19 cellular contexts compared by ENCODE assay signal in the genomic region with DNA sequence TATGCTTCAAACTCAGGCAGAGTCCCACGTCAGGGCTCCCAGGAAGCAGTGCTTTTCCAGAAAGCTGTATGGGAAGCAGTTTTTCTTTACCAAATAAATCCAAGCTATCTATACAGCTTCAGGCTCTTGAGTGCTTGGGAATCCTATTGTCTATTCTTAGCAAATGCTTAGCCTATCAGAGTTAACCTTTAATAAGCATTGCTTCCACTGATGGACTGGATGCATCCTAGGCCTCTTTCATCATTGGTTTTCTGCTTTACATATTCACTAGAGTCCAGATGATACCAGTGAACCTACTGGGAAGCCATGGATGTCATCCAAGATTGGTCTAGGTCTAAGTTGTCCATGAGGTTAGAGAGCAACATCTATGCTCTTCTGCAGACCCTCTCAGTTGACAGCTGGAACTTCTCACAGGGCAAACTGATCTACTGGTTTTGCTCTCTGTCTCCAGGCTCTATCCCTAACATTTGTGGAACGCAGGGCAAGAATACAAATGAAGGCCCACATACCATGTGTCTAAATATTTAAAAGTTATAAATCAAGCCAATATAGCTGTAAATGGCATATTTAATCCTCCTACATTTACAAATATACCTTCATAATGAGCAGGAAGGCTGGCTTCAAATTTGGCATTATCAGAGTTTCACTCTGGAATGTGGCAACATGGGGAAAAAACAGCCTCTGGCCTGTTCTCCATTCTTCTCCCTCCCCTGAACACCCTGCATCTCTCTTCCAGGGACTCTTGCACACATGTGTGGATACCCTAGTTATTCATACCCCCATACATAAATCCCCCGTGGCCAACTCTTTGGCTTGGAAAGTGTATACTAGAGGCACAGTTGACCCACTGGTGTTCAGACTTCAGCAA.
"Had no signal": no experiment of that assay in that cellular context is flagged by ENCODE, and none has a peak within 500 bp of the region (broad histone marks: within the 10 kb centered on the region; RNA-seq: fewer than 3 reads in every experiment).

No MANE protein-coding gene starts in this region.

- H3K36me3 Mint-ChIP-seq: activated naive CD4-positive, alpha-beta T cell treated with anti-CD3 and anti-CD28 coated beads, Interleukin-2, amount 50 U/mL, for 24 hours; memory B cell; natural killer cell treated with Interleukin-12 subunit alpha and Interleukin-12 subunit beta and Interleukin-15 and Interleukin-18, amount 100 ng/mL, for 72 hours; T-cell had no signal

- H3K4me1 ChIP-seq: body of pancreas had no signal

- H3K27me3 Mint-ChIP-seq: activated naive CD4-positive, alpha-beta T cell treated with anti-CD3 and anti-CD28 coated beads, Interleukin-2, amount 50 U/mL, for 24 hours; memory B cell; natural killer cell treated with Interleukin-12 subunit alpha and Interleukin-12 subunit beta and Interleukin-15 and Interleukin-18, amount 100 ng/mL, for 72 hours; progenitor cell of endocrine pancreas; stimulated activated naive CD8-positive, alpha-beta T cell treated with anti-CD3 and anti-CD28 coated beads, Interleukin-15, Interleukin-2, amounts not matched to agents 100 ng/mL and 50 ng/mL, for 24 hours; T-cell had no signal

- H3K4me3 Mint-ChIP-seq: activated naive CD4-positive, alpha-beta T cell treated with anti-CD3 and anti-CD28 coated beads, Interleukin-2, amount 50 U/mL, for 24 hours; memory B cell; natural killer cell treated with Interleukin-12 subunit alpha and Interleukin-12 subunit beta and Interleukin-15 and Interleukin-18, amount 100 ng/mL, for 72 hours; stimulated activated naive CD8-positive, alpha-beta T cell treated with anti-CD3 and anti-CD28 coated beads, Interleukin-15, Interleukin-2, amounts not matched to agents 100 ng/mL and 50 ng/mL, for 24 hours; T-cell had no signal

- H3K36me3 ChIP-seq: spleen, upper lobe of right lung had no signal

- H3K4me2 ChIP-seq: SK-N-SH had no signal

- H3K27me3 ChIP-seq: body of pancreas, spleen, upper lobe of right lung had no signal

- ATAC-seq: body of pancreas, left lobe of liver, sciatic nerve, T-cell, upper lobe of right lung had no signal

- DNase-seq: activated CD4-positive, alpha-beta T cell treated with anti-CD3 and anti-CD28 coated beads, Interleukin-2, amount 50 U/mL, for 48 hours; activated effector memory CD4-positive, alpha-beta T cell treated with Interleukin-2 at 50 U/mL for 16 hours; activated T-cell treated with anti-CD3 and anti-CD28 coated beads, Interleukin-2, amount 50 U/mL, for 1 hour; body of pancreas; effector memory CD4-positive, alpha-beta T cell; islet precursor cell; occipital lobe; SK-N-SH; spleen; T-cell; T-helper 9 cell; upper lobe of right lung had no signal

- H3K4me3 ChIP-seq: body of pancreas, spleen, upper lobe of right lung had no signal

- H3K27ac Mint-ChIP-seq: activated naive CD4-positive, alpha-beta T cell treated with anti-CD3 and anti-CD28 coated beads, Interleukin-2, amount 50 U/mL, for 24 hours; memory B cell; natural killer cell treated with Interleukin-12 subunit alpha and Interleukin-12 subunit beta and Interleukin-15 and Interleukin-18, amount 100 ng/mL, for 72 hours; progenitor cell of endocrine pancreas; stimulated activated naive CD8-positive, alpha-beta T cell treated with anti-CD3 and anti-CD28 coated beads, Interleukin-15, Interleukin-2, amounts not matched to agents 100 ng/mL and 50 ng/mL, for 24 hours; T-cell had no signal

- H3K27ac ChIP-seq: body of pancreas, upper lobe of right lung had no signal

- H3K9me3 ChIP-seq: body of pancreas, SK-N-SH, spleen, upper lobe of right lung had no signal

- H3K9ac ChIP-seq: SK-N-SH had no signal

- H3K9me3 Mint-ChIP-seq: activated naive CD4-positive, alpha-beta T cell treated with anti-CD3 and anti-CD28 coated beads, Interleukin-2, amount 50 U/mL, for 24 hours; memory B cell; natural killer cell treated with Interleukin-12 subunit alpha and Interleukin-12 subunit beta and Interleukin-15 and Interleukin-18, amount 100 ng/mL, for 72 hours; stimulated activated naive CD8-positive, alpha-beta T cell treated with anti-CD3 and anti-CD28 coated beads, Interleukin-15, Interleukin-2, amounts not matched to agents 100 ng/mL and 50 ng/mL, for 24 hours; T-cell had no signal
